In the genomic region with DNA sequence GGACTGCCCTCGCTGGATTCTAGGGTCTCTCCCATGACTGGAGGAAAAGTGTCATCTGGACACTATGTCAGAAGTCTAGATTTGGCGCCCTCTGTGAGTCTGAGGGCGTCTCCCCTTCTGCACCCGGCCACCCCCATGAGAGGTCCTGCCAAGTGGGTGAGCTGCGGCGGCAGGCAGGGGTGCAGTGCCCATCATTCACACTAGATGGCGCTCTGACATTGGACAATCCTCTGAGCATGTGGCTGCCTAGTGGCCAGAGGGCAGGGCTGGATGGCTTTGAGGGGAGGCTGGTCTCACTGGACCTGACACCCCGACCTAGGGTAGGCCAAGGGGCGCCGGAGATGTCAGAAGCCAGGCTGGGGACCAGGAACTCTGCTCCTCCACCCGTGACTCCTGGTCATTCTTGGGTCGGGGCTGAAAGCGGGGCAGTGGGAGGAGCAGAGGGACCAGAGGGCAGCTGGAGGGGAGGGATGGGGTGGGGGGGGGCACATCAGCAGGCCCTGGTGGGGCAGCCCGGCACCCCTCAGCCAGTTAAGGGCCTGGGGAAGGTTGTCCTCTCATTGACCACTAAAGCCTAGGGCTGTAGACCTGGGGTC, we compare ENCODE assay signal across 8 cellular contexts. TPM values are rescaled to one million over a fixed set of nuclear protein-coding genes. Genes with fewer than 3 reads are reported as not detected.
DNase-seq lines count a peak whose midpoint lies in the region; ATAC-seq and TF ChIP-seq lines count a peak whose summit lies in the region.

No MANE protein-coding gene starts in this region.

- no peaks in the 10 kb centered on the region for H3K9me3 Mint-ChIP-seq in activated T-cell treated with anti-CD3 and anti-CD28 coated beads, Interleukin-2, amount 50 U/mL, for 24 hours
- H3K9me3 Mint-ChIP-seq in neural progenitor cell: no peaks in the 10 kb centered on the region
- no peaks in the 10 kb centered on the region for H3K9me3 Mint-ChIP-seq in stimulated activated naive CD8-positive, alpha-beta T cell treated with anti-CD3 and anti-CD28 coated beads, Interleukin-15, amount 100 ng/mL, for 72 hours

- peak; percentile 90 for ATAC-seq in stimulated activated naive CD8-positive, alpha-beta T cell treated with anti-CD3 and anti-CD28 coated beads, Interleukin-15, amount 100 ng/mL, for 72 hours
- no peak for ATAC-seq in HG03460 (IDR thresholded peaks at IDR 0.05; ENCODE audit: unreplicated experiment)

- H2AFZ ChIP-seq in neural progenitor cell (replicated peaks): no peak overlapping the region

- peaks cover 47% of the 10 kb centered on the region for H3K4me1 ChIP-seq in neural progenitor cell

- peaks cover 8% of the 10 kb centered on the region for H3K27me3 ChIP-seq in neural progenitor cell

- in situ Hi-C loops in KBM-7 (cut with MboI; ENCODE audit: low pct_unique_long_range_greater_than_20kb, low sequenced_read_pairs): no loop called here

- H3K27me3 Mint-ChIP-seq in activated T-cell treated with anti-CD3 and anti-CD28 coated beads, Interleukin-2, amount 50 U/mL, for 24 hours: no peaks in the 10 kb centered on the region
- peaks cover 14% of the 10 kb centered on the region for H3K27me3 Mint-ChIP-seq in neural progenitor cell (ENCODE audit: insufficient read depth, low read depth)
- peaks cover 26% of the 10 kb centered on the region for H3K27me3 Mint-ChIP-seq in stimulated activated naive CD8-positive, alpha-beta T cell treated with anti-CD3 and anti-CD28 coated beads, Interleukin-15, amount 100 ng/mL, for 72 hours

- H3K4me3 Mint-ChIP-seq in activated T-cell treated with anti-CD3 and anti-CD28 coated beads, Interleukin-2, amount 50 U/mL, for 24 hours: no peak overlapping the region
- H3K4me3 Mint-ChIP-seq in neural progenitor cell: no peak overlapping the region
- no peak overlapping the region for H3K4me3 Mint-ChIP-seq in stimulated activated naive CD8-positive, alpha-beta T cell treated with anti-CD3 and anti-CD28 coated beads, Interleukin-15, amount 100 ng/mL, for 72 hours

- H3K36me3 ChIP-seq in neural progenitor cell: no peaks in the 10 kb centered on the region

- H3F3A ChIP-seq in neural progenitor cell (ENCODE audit: low read depth): peaks cover 34% of the 10 kb centered on the region

- no peak overlapping the region for H3K27ac ChIP-seq in neural progenitor cell

- H4K20me1 ChIP-seq in neural progenitor cell (ENCODE audit: low read depth): peaks cover 6% of the 10 kb centered on the region

- H3K4me2 ChIP-seq in neural progenitor cell: no peak overlapping the region

- DNase-seq in DMS153 treated with DMSO at 0.1 percent for 48 hours (lab: John Stamatoyannopoulos, UW; ENCODE audit: unreplicated experiment): peak; percentile 67
- peak; percentile 86 for DNase-seq in KBM-7
- DNase-seq in activated T-cell treated with anti-CD3 and anti-CD28 coated beads, Interleukin-2, amount 50 U/mL, for 24 hours: peak; percentile 90
- DNase-seq in fibroblast of peridontal ligament (ENCODE audit: extremely low read depth): peak; percentile 63
- peak; percentile 85 for DNase-seq in neural progenitor cell (ENCODE audit: low spot score)
- DNase-seq in stimulated activated naive CD8-positive, alpha-beta T cell treated with anti-CD3 and anti-CD28 coated beads, Interleukin-15, amount 100 ng/mL, for 72 hours: peak; percentile 79 to 83

- no peaks in the 10 kb centered on the region for H3K36me3 Mint-ChIP-seq in activated T-cell treated with anti-CD3 and anti-CD28 coated beads, Interleukin-2, amount 50 U/mL, for 24 hours (ENCODE audit: low read depth)
- H3K36me3 Mint-ChIP-seq in neural progenitor cell: no peaks in the 10 kb centered on the region

- H3K9ac ChIP-seq in neural progenitor cell: no peak overlapping the region

- H3K4me1 Mint-ChIP-seq in activated T-cell treated with anti-CD3 and anti-CD28 coated beads, Interleukin-2, amount 50 U/mL, for 24 hours (ENCODE audit: low read depth): peaks cover 2% of the 10 kb centered on the region
- H3K4me1 Mint-ChIP-seq in neural progenitor cell: peaks cover 47% of the 10 kb centered on the region
- no peaks in the 10 kb centered on the region for H3K4me1 Mint-ChIP-seq in stimulated activated naive CD8-positive, alpha-beta T cell treated with anti-CD3 and anti-CD28 coated beads, Interleukin-15, amount 100 ng/mL, for 72 hours

- peak; percentile 97 for TF ChIP-seq CTCF in neural progenitor cell (IDR thresholded peaks at IDR 0.05)

- no peak overlapping the region for H3K27ac Mint-ChIP-seq in activated T-cell treated with anti-CD3 and anti-CD28 coated beads, Interleukin-2, amount 50 U/mL, for 24 hours
- no peak overlapping the region for H3K27ac Mint-ChIP-seq in neural progenitor cell
- H3K27ac Mint-ChIP-seq in stimulated activated naive CD8-positive, alpha-beta T cell treated with anti-CD3 and anti-CD28 coated beads, Interleukin-15, amount 100 ng/mL, for 72 hours: no peak overlapping the region

- H3K9me3 ChIP-seq in neural progenitor cell (ENCODE audit: low read depth): no peaks in the 10 kb centered on the region

- no peaks in the 10 kb centered on the region for H3K79me2 ChIP-seq in neural progenitor cell (ENCODE audit: low read depth)

- H3K4me3 ChIP-seq in neural progenitor cell: no peak overlapping the region

TF ChIP-seq in PFSK-1, 5 proteins besides CTCF, POLR2A, EP300 and RAD21:
- TF ChIP-seq POLR2AphosphoS5 (IDR thresholded peaks at IDR 0.05; ENCODE audit: low read depth, low read length) (no peak), FOXP2 (optimal IDR thresholded peaks at IDR 0.05; ENCODE audit: borderline replicate concordance, extremely low read depth, extremely low read length, insufficient read depth) (peak; percentile 65)

RNA-seq across cellular contexts. Expression of gene MRM1, which starts 28.0 kb away (rescaled TPM):
- polyA plus RNA-seq in PFSK-1 (2012; ENCODE audit: insufficient read length, low read depth): 15.5 TPM
- total RNA-seq in neural progenitor cell (ENCODE audit: low replicate concordance): 0.65 and 4.1 TPM in 2 replicates

RNA-seq across cellular contexts. Expression of gene DHRS11, which starts 37.7 kb away (rescaled TPM):
- polyA plus RNA-seq in PFSK-1 (2012; ENCODE audit: insufficient read length, low read depth): 27.8 TPM
- 14.4 and 27.3 TPM in 2 replicates for total RNA-seq in neural progenitor cell (ENCODE audit: low replicate concordance)
